ENCODE assay signal across 8 cellular contexts in genomic region chr11:17014774-17015638, GRCh38. TPM values are rescaled to one million over a fixed set of nuclear protein-coding genes. Genes with fewer than 3 reads are reported as not detected.
DNase-seq lines count a peak whose midpoint lies in the region; ATAC-seq and TF ChIP-seq lines count a peak whose summit lies in the region.

No MANE protein-coding gene starts in this region.

- H3K79me2 ChIP-seq in fibroblast of lung (ENCODE audit: control insufficient read depth, insufficient read depth, low read length): no peaks in the 10 kb centered on the region

- no peak overlapping the region for H3K9ac ChIP-seq in fibroblast of lung (ENCODE audit: insufficient read depth, low read length)

- no peak overlapping the region for H3K27ac ChIP-seq in fibroblast of lung (ENCODE audit: insufficient read depth, low read length)
- H3K27ac ChIP-seq in neutrophil: no peak overlapping the region

- peak overlapping the region; percentile 71 for H3K4me2 ChIP-seq in fibroblast of lung (ENCODE audit: extremely low read depth, insufficient read depth, low read length)

- H3K4me3 Mint-ChIP-seq in activated CD4-positive, alpha-beta memory T cell treated with anti-CD3 and anti-CD28 coated beads for 36 hours: peak overlapping the region; percentile 77

- H3K9me3 Mint-ChIP-seq in activated CD4-positive, alpha-beta memory T cell treated with anti-CD3 and anti-CD28 coated beads for 36 hours: no peaks in the 10 kb centered on the region

- CTCF ChIA-PET in activated CD4-positive, alpha-beta memory T cell treated with anti-CD3 and anti-CD28 coated beads for 36 hours (lab: Charles Lee): interaction anchor here (0.6 to 2.4 kb wide), 8 partner anchors 10 to 230 kb away, joined by 3 to 9 read pairs (median 4); no protein-coding TSS in a partner anchor

- H3K4me3 ChIP-seq in MG63 (no peak overlapping the region), fibroblast of lung (replicated peaks in 1 of 4; ENCODE audit: control extremely low read depth in 1 of 4, insufficient read depth in 1 of 4, low read depth in 3 of 4, low read length in 4 of 4) (peak overlapping the region in 3 of 4 experiments; percentile 14 to 57 (median 28)), neutrophil (ENCODE audit: low read depth in 1 of 2, low read length in 1 of 2) (peak overlapping the region; percentile 41 to 46)

- no peak for ATAC-seq in GM21737 (IDR thresholded peaks at IDR 0.05; ENCODE audit: unreplicated experiment)

- H3K27ac Mint-ChIP-seq in activated CD4-positive, alpha-beta memory T cell treated with anti-CD3 and anti-CD28 coated beads for 36 hours: no peak overlapping the region

- H3K4me1 ChIP-seq in fibroblast of lung (ENCODE audit: control insufficient read depth, extremely low read depth, insufficient read depth, low read length) (no peaks in the 10 kb centered on the region), neutrophil (ENCODE audit: control insufficient read depth in 1 of 2, insufficient read depth in 1 of 2, low read depth in 1 of 2, low read length in 1 of 2) (peaks cover 12 to 17% of the 10 kb centered on the region in 2 experiments)

- TF ChIP-seq CTCF in fibroblast of lung (conservative IDR thresholded peaks at IDR 0.05 in 1 of 2, IDR thresholded peaks at IDR 0.05 in 1 of 2; ENCODE audit: low read depth in 1 of 2, low read length in 2 of 2) (peak in 1 of 2 donors; percentile 44), neutrophil (IDR thresholded peaks at IDR 0.05) (no peak)

- H3K36me3 ChIP-seq in MG63 (no peaks in the 10 kb centered on the region), fibroblast of lung (ENCODE audit: control insufficient read depth, insufficient read depth, low read length) (no peaks in the 10 kb centered on the region), neutrophil (no peaks in the 10 kb centered on the region)

- no peak overlapping the region for H2AFZ ChIP-seq in fibroblast of lung (ENCODE audit: low read length)

- peaks cover 2% of the 10 kb centered on the region for H3K36me3 Mint-ChIP-seq in activated CD4-positive, alpha-beta memory T cell treated with anti-CD3 and anti-CD28 coated beads for 36 hours

- H3K27me3 Mint-ChIP-seq in activated CD4-positive, alpha-beta memory T cell treated with anti-CD3 and anti-CD28 coated beads for 36 hours: peaks cover 11% of the 10 kb centered on the region

- DNase-seq in NCI-H1436 (lab: John Stamatoyannopoulos, UW): peak; percentile 32
- no peak for DNase-seq in NCI-H1436 treated with DMSO at 0.1 percent for 48 hours (lab: John Stamatoyannopoulos, UW)
- DNase-seq in MG63: peak; percentile 8
- DNase-seq in activated CD4-positive, alpha-beta memory T cell treated with anti-CD3 and anti-CD28 coated beads for 36 hours: peak; percentile 38
- DNase-seq in fibroblast of lung (ENCODE audit: low read depth in 2 of 2): peak; percentile 52 to 63
- DNase-seq in A172 (ENCODE audit: low spot score): no peak

- H3K27me3 ChIP-seq in MG63 (peaks cover 5% of the 10 kb centered on the region; the same call in 1 of the 2 replicates), fibroblast of lung (ENCODE audit: control insufficient read depth, insufficient read depth, low read length) (peaks cover 26% of the 10 kb centered on the region), neutrophil (peaks cover 100% of the 10 kb centered on the region)

- intact Hi-C loops in activated CD4-positive, alpha-beta memory T cell treated with anti-CD3 and anti-CD28 coated beads for 36 hours (cut with micrococcal nuclease): loop anchor here (1.0 to 5.0 kb wide), 3 partner anchors 29 to 195 kb away; partner anchors contain the start of gene RPS13

- no peaks in the 10 kb centered on the region for H4K20me1 ChIP-seq in fibroblast of lung (ENCODE audit: control insufficient read depth, extremely low read depth, insufficient read depth, low read length)

- peaks cover 3% of the 10 kb centered on the region for H3K4me1 Mint-ChIP-seq in activated CD4-positive, alpha-beta memory T cell treated with anti-CD3 and anti-CD28 coated beads for 36 hours (ENCODE audit: low read depth)

- POLR2A ChIA-PET in activated CD4-positive, alpha-beta memory T cell treated with anti-CD3 and anti-CD28 coated beads for 36 hours (lab: Charles Lee): interaction anchor here (0.6 kb wide), 1 partner anchor 251 kb away, joined by 3 read pairs; no protein-coding TSS in a partner anchor

- no peaks in the 10 kb centered on the region for H3K9me3 ChIP-seq in MG63
- H3K9me3 ChIP-seq in fibroblast of lung (ENCODE audit: control insufficient read depth, insufficient read depth, low read depth, low read length): no peaks in the 10 kb centered on the region
- no peaks in the 10 kb centered on the region for H3K9me3 ChIP-seq in neutrophil

RNA-seq across cellular contexts. Expression of gene PLEKHA7, which starts 0.8 kb away (rescaled TPM):
- total RNA-seq in MG63 (2014; rRNA removed; shearing (Covaris generic); ENCODE audit: low replicate concordance): not detected in 2 replicates
- total RNA-seq in activated CD4-positive, alpha-beta memory T cell treated with anti-CD3 and anti-CD28 coated beads for 36 hours: 1 to 10 TPM; 5.1 to 5.3 TPM
- under 0.01 and 0.17 TPM in 2 replicates for total RNA-seq in fibroblast of lung
- 0.01 and 0.11 TPM in 2 replicates for polyA plus RNA-seq in fibroblast of lung
- 0.19 TPM in 1 of 2 replicates, not detected in the other for polyA plus RNA-seq in fibroblast of lung (2012)
- not detected in 2 replicates for polyA minus RNA-seq in fibroblast of lung (ENCODE audit: low replicate concordance)
- 1.3 and 3.8 TPM in 2 replicates for total RNA-seq in A172 (2014; rRNA removed; shearing (Covaris generic))

Comparison
In these comparisons a context has a peak if more than half of its experiments do, and no peak if none do; other contexts are left out.
1. DNase-seq: peak in NCI-H1436 (single experiment), MG63 (single experiment), activated CD4-positive, alpha-beta memory T cell treated with anti-CD3 and anti-CD28 coated beads for 36 hours (single experiment) and fibroblast of lung (2 of 2); none in NCI-H1436 treated with DMSO at 0.1 percent for 48 hours (single experiment) and A172 (single experiment).